In genomic region chr1:55215194-55216021, GRCh38 we compare ENCODE assay signal across 1 cellular context.
TF ChIP-seq lines count a peak whose summit lies in the region.

Gene USP24, minus strand, starts transcription at chr1:55215364. Its CDS starts 251 bp downstream, at chr1:55215113.

TF ChIP-seq in HepG2, 621 proteins besides CTCF, POLR2A, EP300 and RAD21 (continued from another document):
- TF ChIP-seq ZNF24 (IDR thresholded peaks at IDR 0.05) = no peak
- TF ChIP-seq ZSCAN29 (CRISPR knock-in tag; conservative IDR thresholded peaks at IDR 0.05) = peak; percentile 70; the same call in 1 of the 2 replicates
- TF ChIP-seq NR2F2 (IDR thresholded peaks at IDR 0.05; ENCODE audit: borderline replicate concordance, low read depth) = no peak
- no peak for TF ChIP-seq ZNF30 (CRISPR knock-in tag; IDR thresholded peaks at IDR 0.05)
- TF ChIP-seq ZNF574 (CRISPR knock-in tag; IDR thresholded peaks at IDR 0.05) = peak; percentile 82
- peak; percentile 89 for TF ChIP-seq ZNF563 (CRISPR knock-in tag; IDR thresholded peaks at IDR 0.05)
- no peak for TF ChIP-seq TOPORS (CRISPR knock-in tag; IDR thresholded peaks at IDR 0.05)
- no peak for TF ChIP-seq NFIC (IDR thresholded peaks at IDR 0.05; ENCODE audit: low read length)
- TF ChIP-seq HOXD1 (CRISPR knock-in tag; IDR thresholded peaks at IDR 0.05) = no peak
- TF ChIP-seq SALL1 (CRISPR knock-in tag; IDR thresholded peaks at IDR 0.05) = peak; percentile 75; the same call in 1 of the 2 replicates
- no peak for TF ChIP-seq ZNF615 (CRISPR knock-in tag; IDR thresholded peaks at IDR 0.05; ENCODE audit: borderline replicate concordance)
- TF ChIP-seq NFYB (CRISPR knock-in tag; IDR thresholded peaks at IDR 0.05) = peak; percentile 34; the same call in 1 of the 2 replicates
- no peak for TF ChIP-seq SKIL (CRISPR knock-in tag; IDR thresholded peaks at IDR 0.05; ENCODE audit: borderline replicate concordance)
- no peak for TF ChIP-seq ZNF562 (CRISPR knock-in tag; IDR thresholded peaks at IDR 0.05; ENCODE audit: borderline replicate concordance)
- TF ChIP-seq PBX2 (CRISPR knock-in tag; IDR thresholded peaks at IDR 0.05) = no peak
- TF ChIP-seq ZNF607 (CRISPR knock-in tag; IDR thresholded peaks at IDR 0.05; ENCODE audit: borderline replicate concordance) = peak; percentile 81
- no peak for TF ChIP-seq NAIF1 (CRISPR knock-in tag; IDR thresholded peaks at IDR 0.05; ENCODE audit: borderline replicate concordance)
- 0 out of 2 replicates have a peak, but pooled peaks have one; percentile 69 for TF ChIP-seq KLF9 (CRISPR knock-in tag; IDR thresholded peaks at IDR 0.05; ENCODE audit: low read depth)
- TF ChIP-seq ZNF816 (CRISPR knock-in tag; IDR thresholded peaks at IDR 0.05; ENCODE audit: borderline replicate concordance) = peak; percentile 89; the same call in 1 of the 2 replicates
- TF ChIP-seq BCL3 (CRISPR knock-in tag; IDR thresholded peaks at IDR 0.05) = peak; percentile 74; the same call in 1 of the 2 replicates
- no peak for TF ChIP-seq POLR2AphosphoS2 (IDR thresholded peaks at IDR 0.05; ENCODE audit: low read depth, low read length)
- TF ChIP-seq POGZ (CRISPR knock-in tag; IDR thresholded peaks at IDR 0.05) = peak; percentile 65; the same call in 1 of the 2 replicates
- peak; percentile 75; the same call in 1 of the 2 replicates for TF ChIP-seq ZNF670 (CRISPR knock-in tag; IDR thresholded peaks at IDR 0.05; ENCODE audit: borderline replicate concordance)
- no peak for TF ChIP-seq ZNF143 (CRISPR knock-in tag; IDR thresholded peaks at IDR 0.05)
- peak; percentile 91 for TF ChIP-seq HES4 (CRISPR knock-in tag; IDR thresholded peaks at IDR 0.05; ENCODE audit: borderline replicate concordance)
- no peak; the same call in 1 of the 2 replicates for TF ChIP-seq ZKSCAN8 (CRISPR knock-in tag; IDR thresholded peaks at IDR 0.05; ENCODE audit: borderline replicate concordance)
- no peak for TF ChIP-seq MIXL1 (CRISPR knock-in tag; IDR thresholded peaks at IDR 0.05)
- TF ChIP-seq DNMT1 (CRISPR knock-in tag; IDR thresholded peaks at IDR 0.05) = no peak
- TF ChIP-seq ZGPAT (CRISPR knock-in tag; IDR thresholded peaks at IDR 0.05) = peak; percentile 82
- peak; percentile 66 for TF ChIP-seq ZMYM4 (CRISPR knock-in tag; IDR thresholded peaks at IDR 0.05)
- TF ChIP-seq TEF (CRISPR knock-in tag; IDR thresholded peaks at IDR 0.05) = no peak
- no peak for TF ChIP-seq CC2D1A (CRISPR knock-in tag; IDR thresholded peaks at IDR 0.05)
- TF ChIP-seq MAFK (conservative IDR thresholded peaks at IDR 0.05 in 1 of 2, IDR thresholded peaks at IDR 0.05 in 1 of 2; ENCODE audit: low read length in 2 of 2) = no peak
- peak; percentile 72; the same call in 1 of the 2 replicates for TF ChIP-seq ZNF616 (CRISPR knock-in tag; IDR thresholded peaks at IDR 0.05; ENCODE audit: low read depth)
- no peak for TF ChIP-seq ZNF550 (CRISPR knock-in tag; IDR thresholded peaks at IDR 0.05; ENCODE audit: borderline replicate concordance)
- TF ChIP-seq NONO (IDR thresholded peaks at IDR 0.05) = no peak
- TF ChIP-seq NONO (CRISPR knock-in tag; conservative IDR thresholded peaks at IDR 0.05) = peak; percentile 18; the same call in 1 of the 2 replicates
- no peak for TF ChIP-seq RFXANK (CRISPR knock-in tag; IDR thresholded peaks at IDR 0.05)
- no peak for TF ChIP-seq ZNF720 (CRISPR knock-in tag; IDR thresholded peaks at IDR 0.05)
- TF ChIP-seq NPAS2 (CRISPR knock-in tag; IDR thresholded peaks at IDR 0.05; ENCODE audit: borderline replicate concordance) = no peak
- 0 out of 2 replicates have a peak, but pooled peaks have one; percentile 16 for TF ChIP-seq ZC3H13 (CRISPR knock-in tag; IDR thresholded peaks at IDR 0.05)
- TF ChIP-seq RNF219 (CRISPR knock-in tag; IDR thresholded peaks at IDR 0.05) = peak; percentile 0; the same call in 1 of the 2 replicates
- peak; percentile 81 for TF ChIP-seq MEIS2 (CRISPR knock-in tag; IDR thresholded peaks at IDR 0.05)
- no peak for TF ChIP-seq FOXJ3 (CRISPR knock-in tag; IDR thresholded peaks at IDR 0.05; ENCODE audit: borderline replicate concordance)
